13 cellular contexts compared by ENCODE assay signal in genomic region chr19:2027361-2027760, GRCh38. TPM values are rescaled to one million over a fixed set of nuclear protein-coding genes. Genes with fewer than 3 reads are reported as not detected.
DNase-seq lines count a peak whose midpoint lies in the region; ATAC-seq and TF ChIP-seq lines count a peak whose summit lies in the region.
"Had no signal": no experiment of that assay in that cellular context is flagged by ENCODE, and none has a peak within 500 bp of the region (broad histone marks: within the 10 kb centered on the region; RNA-seq: fewer than 3 reads in every experiment).

No MANE protein-coding gene starts in this region.

- H3K27ac ChIP-seq in PC-3 (ENCODE audit: low read length) (no peak overlapping the region), psoas muscle (no peak overlapping the region)

- peaks cover 13% of the 10 kb centered on the region for H3K4me1 ChIP-seq in PC-3 (ENCODE audit: insufficient read depth, low read length)
- H3K4me1 ChIP-seq in psoas muscle, result peaks cover 14% of the 10 kb centered on the region

- H4K20me1 ChIP-seq in PC-3 (ENCODE audit: low read length), result no peaks in the 10 kb centered on the region

- no peak overlapping the region for H3K4me3 ChIP-seq in PC-3 (ENCODE audit: low read length)
- no peak overlapping the region for H3K4me3 ChIP-seq in epithelial cell of esophagus (ENCODE audit: low read length)
- H3K4me3 ChIP-seq in psoas muscle, result no peak overlapping the region
- H3K4me3 ChIP-seq: MG63 had no signal

- no peaks in the 10 kb centered on the region for H3K36me3 ChIP-seq in PC-3 (ENCODE audit: low read depth, low read length)
- H3K36me3 ChIP-seq in psoas muscle (ENCODE audit: insufficient read depth in 1 of 2, low read depth in 1 of 2), result no peaks in the 10 kb centered on the region
- H3K36me3 ChIP-seq: MG63 had no signal

- H3K79me2 ChIP-seq in PC-3 (ENCODE audit: low read length), result no peaks in the 10 kb centered on the region

- H3K4me2 ChIP-seq in PC-3 (ENCODE audit: low read length), result no peak overlapping the region

- no peak overlapping the region for H2AFZ ChIP-seq in PC-3 (ENCODE audit: low read length)

- 61 to 69% (median 68%) methylated on average over 9 of the region's 9 CpGs for WGBS in psoas muscle, 3 donors

- POLR2A ChIA-PET in PC-3 (lab: Charles Lee; ENCODE audit: unreplicated experiment), result no interaction called here

- TF ChIP-seq CTCF in PC-3 (conservative IDR thresholded peaks at IDR 0.05; ENCODE audit: low read depth, low read length), result no peak
- no peak for TF ChIP-seq CTCF in epithelial cell of esophagus (IDR thresholded peaks at IDR 0.05; ENCODE audit: insufficient read depth, low read depth, low read length, missing control alignments)
- TF ChIP-seq CTCF in psoas muscle (IDR thresholded peaks at IDR 0.05), result no peak

- intact Hi-C loops in PC-3 (cut with micrococcal nuclease) (no loop called here), psoas muscle (cut with DNase I) (loop anchor here in 1 of 2 donors (5.0 kb wide), 1 partner anchor 40 kb away; no protein-coding TSS in a partner anchor)

- no peak for ATAC-seq in PC-3
- ATAC-seq in psoas muscle, result no peak
- ATAC-seq in HG02798 (IDR thresholded peaks at IDR 0.05; ENCODE audit: poor library complexity, unreplicated experiment), result no peak

- no peaks in the 10 kb centered on the region for H3K9me2 ChIP-seq in PC-3 (replicated peaks; ENCODE audit: low read length)

- no TSS peak for BruUV-seq in PC-3 (replicated peaks; lab: Mats Ljungman, UMichigan)

- DNase-seq in GM04503 (ENCODE audit: low read depth), result peak; percentile 73
- DNase-seq in PC-3, result peak; percentile 28
- DNase-seq in epithelial cell of esophagus (ENCODE audit: low read depth), result peak; percentile 28
- peak; percentile 28 to 65 for DNase-seq in psoas muscle
- DNase-seq in GDM1 (lab: John Stamatoyannopoulos, UW), result no peak
- no peak for DNase-seq in stimulated activated naive CD4-positive, alpha-beta T cell (lab: John Stamatoyannopoulos, UW)
- DNase-seq in HuH-7.5 (ENCODE audit: low spot score), result no peak
- DNase-seq: activated CD4-positive, alpha-beta T cell treated with anti-CD3 and anti-CD28 coated beads, Interleukin-2, amount 50 U/mL, for 4 hours; activated gamma-delta T cell; central memory CD4-positive, alpha-beta T cell; kidney; MG63 had no signal

- H3K27me3 ChIP-seq in PC-3 (ENCODE audit: low read length) (no peaks in the 10 kb centered on the region), psoas muscle (ENCODE audit: insufficient read depth in 3 of 3, low read length in 2 of 3) (no peaks in the 10 kb centered on the region)
- H3K27me3 ChIP-seq: MG63 had no signal

- H3K9ac ChIP-seq in PC-3 (ENCODE audit: low read length), result no peak overlapping the region

- H3F3A ChIP-seq in PC-3 (ENCODE audit: low read length, unreplicated experiment), result no peaks in the 10 kb centered on the region

- CTCF ChIA-PET in PC-3 (lab: Charles Lee), result no interaction called here

- H3K9me3 ChIP-seq in PC-3 (ENCODE audit: low read length) (no peaks in the 10 kb centered on the region), psoas muscle (no peaks in the 10 kb centered on the region)
- H3K9me3 ChIP-seq: MG63 had no signal

RNA-seq across cellular contexts. Expression of gene BTBD2, which starts 11.8 kb away (rescaled TPM):
- total RNA-seq in PC-3 (2014; rRNA removed) (72.0 and 94.0 TPM in 2 replicates), psoas muscle (10 to 100 TPM; 56.3 to 68.4 (median 61.9) TPM)
- polyA plus RNA-seq in psoas muscle, result 10 to 100 TPM; 30.1 to 49.0 (median 36.6) TPM

RNA-seq across cellular contexts. Expression of gene MKNK2, which starts 23.7 kb away (rescaled TPM):
- total RNA-seq in PC-3 (2014; rRNA removed), result 95.4 and 96.8 TPM in 2 replicates
- 1,000 to 10,000 TPM in 2 of 4 donors, 100 to 1,000 TPM in 2; 793 to 2,795 (median 946) TPM for total RNA-seq in psoas muscle
- polyA plus RNA-seq in psoas muscle, result 1,000 to 10,000 TPM in 2 of 3 donors, 100 to 1,000 TPM in 1; 888 to 1,268 (median 1,190) TPM

Comparison
In these comparisons a context has a peak if more than half of its experiments do, and no peak if none do; other contexts are left out.
1. DNase-seq: peak in GM04503 (single experiment), PC-3 (single experiment), epithelial cell of esophagus (single experiment) and psoas muscle (2 of 2); none in GDM1 (single experiment), stimulated activated naive CD4-positive, alpha-beta T cell (0 of 6) and HuH-7.5 (single experiment).